Comparison of ENCODE assay signal across 12 cellular contexts in the genomic region with DNA sequence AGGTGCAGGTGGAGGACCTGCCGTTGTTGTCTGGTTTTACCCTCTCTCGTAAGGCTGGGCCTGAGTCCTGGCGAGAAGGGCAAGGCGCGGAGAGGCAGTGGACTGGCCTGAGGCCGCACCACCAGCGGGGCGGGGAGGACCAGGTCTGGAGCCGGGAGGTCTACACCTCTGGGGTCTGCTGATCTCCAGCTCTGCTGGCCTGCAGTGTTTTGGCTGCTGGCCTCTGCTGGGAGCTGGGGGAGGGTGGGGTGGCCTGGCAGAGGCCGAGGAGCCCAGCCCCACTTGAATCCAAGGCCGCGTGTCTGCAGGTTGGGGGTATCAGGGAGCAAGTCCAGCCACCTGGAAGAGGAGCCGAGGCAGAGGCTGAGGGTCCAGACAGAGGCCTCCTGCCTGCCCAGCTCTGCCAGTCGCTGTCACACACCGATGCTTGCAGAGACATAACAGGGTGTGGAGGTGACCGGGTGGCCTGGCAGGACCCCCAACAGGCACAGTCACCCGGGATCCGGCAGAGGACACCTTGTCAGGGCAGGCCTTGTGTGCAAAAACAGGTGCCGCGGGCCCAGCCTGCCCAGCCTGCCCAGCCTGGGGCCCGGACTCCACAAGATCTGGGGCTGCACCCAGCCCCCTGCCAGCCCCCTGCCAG. TPM values are rescaled to one million over a fixed set of nuclear protein-coding genes. Genes with fewer than 3 reads are reported as not detected.
DNase-seq lines count a peak whose midpoint lies in the region; ATAC-seq, FAIRE-seq and TF ChIP-seq lines count a peak whose summit lies in the region.
"Had no signal": no experiment of that assay in that cellular context is flagged by ENCODE, and none has a peak within 500 bp of the region (broad histone marks: within the 10 kb centered on the region; RNA-seq: fewer than 3 reads in every experiment).

No MANE protein-coding gene starts in this region.

- H3K18ac ChIP-seq in H1 (ENCODE audit: extremely low read depth, low read length): no peak overlapping the region

- peak overlapping the region; percentile 96 for H2BK12ac ChIP-seq in H1 (ENCODE audit: low read depth, low read length)

- no peaks in the 10 kb centered on the region for H3K9me3 Mint-ChIP-seq in Caco-2 (ENCODE audit: unreplicated experiment)
- H3K9me3 Mint-ChIP-seq: CD8-positive, alpha-beta T cell had no signal

- BruUV-seq in Caco-2 (replicated peaks; lab: Mats Ljungman, UMichigan): no TSS peak

- WGBS in HUES64: 86% methylated on average over 21 of the region's 21 CpGs
- WGBS in H1 (ENCODE audit: extremely low coverage in 1 of 2, insufficient coverage in 1 of 2, insufficient read length in 1 of 2, insufficient replicate concordance in 2 of 2, low coverage in 1 of 2, low lambda C conversion rate in 2 of 2, missing lambda C conversion rate in 1 of 2), 2 experiments: 84% methylated on average over 19 of the region's 21 CpGs; no CpG with 5 or more reads in 1 of the 2 experiments

- H4K20me1 ChIP-seq in BLaER1: no peaks in the 10 kb centered on the region
- peaks cover 0 to 3% of the 10 kb centered on the region in 2 experiments for H4K20me1 ChIP-seq in H1 (replicated peaks in 1 of 2; ENCODE audit: control insufficient read depth in 1 of 2, insufficient read depth in 2 of 2, low read length in 2 of 2)

- H3K36me3 ChIP-seq in BLaER1 (no peaks in the 10 kb centered on the region), HUES64 (ENCODE audit: insufficient read depth, low read length) (no peaks in the 10 kb centered on the region), H1 (ENCODE audit: control insufficient read depth in 2 of 4, insufficient read depth in 4 of 4, low read length in 3 of 4) (no peaks in the 10 kb centered on the region), muscle layer of colon (ENCODE audit: insufficient read depth, low read length) (no peaks in the 10 kb centered on the region), Caco-2 (ENCODE audit: control insufficient read depth, insufficient read depth, low read length) (no peaks in the 10 kb centered on the region)

- TF ChIP-seq POLR2A in H1 (IDR thresholded peaks at IDR 0.05; ENCODE audit: control extremely low read depth in 1 of 2, low read depth in 2 of 2, low read length in 2 of 2): no peak

- no peak for TF ChIP-seq RAD21 in H1 (IDR thresholded peaks at IDR 0.05 in 1 of 2, conservative IDR thresholded peaks at IDR 0.05 in 1 of 2; ENCODE audit: low read depth in 2 of 2, low read length in 2 of 2)

- no peaks in the 10 kb centered on the region for H3K36me3 Mint-ChIP-seq in Caco-2 (ENCODE audit: insufficient read depth, unreplicated experiment)
- H3K36me3 Mint-ChIP-seq: CD8-positive, alpha-beta T cell had no signal

- no peak overlapping the region for H3K27ac Mint-ChIP-seq in Caco-2 (ENCODE audit: unreplicated experiment)

- H3K4me1 ChIP-seq in BLaER1 (peaks cover 72% of the 10 kb centered on the region), HUES64 (ENCODE audit: insufficient read depth, low read length) (peaks cover 19% of the 10 kb centered on the region), H1 (replicated peaks in 1 of 4; ENCODE audit: control insufficient read depth in 3 of 4, insufficient read depth in 4 of 4, low read length in 3 of 4) (peaks cover 12 to 41% (median 35%) of the 10 kb centered on the region in 4 experiments), muscle layer of colon (ENCODE audit: insufficient read depth, low read length) (peaks cover 19% of the 10 kb centered on the region), Caco-2 (peaks cover 33% of the 10 kb centered on the region)

- peaks cover 22% of the 10 kb centered on the region for H3K4me1 Mint-ChIP-seq in Caco-2 (ENCODE audit: low read depth, unreplicated experiment)

- H3K79me2 ChIP-seq in H1 (ENCODE audit: control insufficient read depth in 1 of 2, insufficient read depth in 2 of 2, low read length in 2 of 2): no peaks in the 10 kb centered on the region

- H3K9ac ChIP-seq in BLaER1: no peak overlapping the region
- H3K9ac ChIP-seq in HUES64 (ENCODE audit: low read depth, low read length): no peak overlapping the region
- no peak overlapping the region for H3K9ac ChIP-seq in H1 (replicated peaks in 1 of 4; ENCODE audit: extremely low read depth in 1 of 4, low read depth in 3 of 4, low read length in 3 of 4)
- no peak overlapping the region for H3K9ac ChIP-seq in muscle layer of colon (ENCODE audit: low read length)

- H3K27me3 ChIP-seq in BLaER1 (no peaks in the 10 kb centered on the region), HUES64 (ENCODE audit: insufficient read depth, low read length) (no peaks in the 10 kb centered on the region), H1 (replicated peaks in 1 of 4; ENCODE audit: control insufficient read depth in 3 of 4, extremely low read depth in 1 of 4, insufficient read depth in 3 of 4, low read length in 3 of 4) (no peaks in the 10 kb centered on the region), muscle layer of colon (ENCODE audit: control insufficient read depth in 1 of 2, insufficient read depth in 2 of 2, low read length in 2 of 2) (no peaks in the 10 kb centered on the region), Caco-2 (replicated peaks; ENCODE audit: control insufficient read depth, insufficient read depth, low read length) (no peaks in the 10 kb centered on the region)

- no peak overlapping the region for H3K4ac ChIP-seq in H1 (replicated peaks; ENCODE audit: insufficient read length, low read depth, low read length)

- H3K4me3 ChIP-seq in BLaER1: no peak overlapping the region
- no peak overlapping the region for H3K4me3 ChIP-seq in HUES64 (ENCODE audit: low read length)
- H3K4me3 ChIP-seq in H1 (ENCODE audit: extremely low read depth in 1 of 4, insufficient read depth in 2 of 4, low read depth in 3 of 4, low read length in 4 of 4): no peak overlapping the region
- H3K4me3 ChIP-seq in muscle layer of colon (ENCODE audit: low read depth in 1 of 2, low read length in 2 of 2): no peak overlapping the region
- H3K4me3 ChIP-seq in Caco-2 (ENCODE audit: low read depth, low read length): no peak overlapping the region

- H3K9me3 ChIP-seq in BLaER1 (no peaks in the 10 kb centered on the region), HUES64 (ENCODE audit: insufficient read depth, low read depth, low read length) (no peaks in the 10 kb centered on the region), H1 (ENCODE audit: insufficient read depth in 2 of 2, low read depth in 1 of 2, low read length in 1 of 2) (no peaks in the 10 kb centered on the region), muscle layer of colon (ENCODE audit: low read length) (no peaks in the 10 kb centered on the region), Caco-2 (no peaks in the 10 kb centered on the region)

- peaks cover 6% of the 10 kb centered on the region; the same call in 1 of the 2 replicates for H3K23me2 ChIP-seq in H1 (ENCODE audit: low read depth, low read length)

- 0 out of 2 replicates have a peak overlapping the region, but pooled peaks have one; percentile 60 for H2BK5ac ChIP-seq in H1 (ENCODE audit: low read depth, low read length)

- H4K5ac ChIP-seq in H1 (ENCODE audit: insufficient read length, low read depth, low read length): no peak overlapping the region

- POLR2A ChIA-PET in H1 (lab: Charles Lee; ENCODE audit: partially characterized antibody): interaction anchor here (0.9 to 1.6 kb wide), 3 partner anchors 9 to 27 kb away, joined by 3 to 4 read pairs (median 3); no protein-coding TSS in a partner anchor
- POLR2A ChIA-PET in Caco-2 (lab: Charles Lee): no interaction called here

- no peak overlapping the region for H2BK120ac ChIP-seq in H1 (replicated peaks; ENCODE audit: low read depth, low read length)

- H3K27me3 Mint-ChIP-seq in Caco-2 (ENCODE audit: insufficient read depth, unreplicated experiment): no peaks in the 10 kb centered on the region

- no peak overlapping the region for H3K23ac ChIP-seq in H1 (ENCODE audit: insufficient read length)

- no peak for DNase-seq in H1 (ENCODE audit: low read depth in 1 of 2, low spot score in 2 of 2)
- DNase-seq in cortex of kidney (lab: John Stamatoyannopoulos, UW): no peak
- no peak for DNase-seq in Caco-2
- DNase-seq: CD8-positive, alpha-beta T cell; HCEC 1CT; NCI-H1436 treated with DMSO at 0.1 percent for 48 hours; NCI-H2081; NCI-H510A treated with DMSO at 0.1 percent for 48 hours had no signal

- intact Hi-C loops in Caco-2 (cut with micrococcal nuclease; ENCODE audit: unreplicated experiment): no loop called here

- H3K4me2 ChIP-seq in BLaER1: peak overlapping the region; percentile 62
- H3K4me2 ChIP-seq in H1 (ENCODE audit: insufficient read depth in 1 of 2, low read depth in 2 of 2, low read length in 2 of 2): no peak overlapping the region

- CTCF ChIA-PET in H1 (lab: Charles Lee; ENCODE audit: partially characterized antibody) (interaction anchor here (1.1 to 1.6 kb wide), 2 partner anchors 91 to 197 kb away, joined by 3 to 4 read pairs; no protein-coding TSS in a partner anchor), Caco-2 (lab: Charles Lee) (no interaction called here)

- H3K56ac ChIP-seq in H1 (replicated peaks; ENCODE audit: insufficient read length, low read depth, low read length): no peak overlapping the region

- H2BK15ac ChIP-seq in H1 (ENCODE audit: low read length): peak overlapping the region; percentile 46; the same call in 1 of the 2 replicates

- H3K27ac ChIP-seq in BLaER1: no peak overlapping the region
- 0 out of 2 replicates have a peak overlapping the region, but pooled peaks have one; percentile 17 for H3K27ac ChIP-seq in HUES64 (ENCODE audit: low read depth, low read length)
- H3K27ac ChIP-seq in H1 (ENCODE audit: low read depth, low read length): no peak overlapping the region
- H3K27ac ChIP-seq in muscle layer of colon (ENCODE audit: low read depth, low read length): peak overlapping the region; percentile 68

- H3K14ac ChIP-seq in H1 (ENCODE audit: insufficient read length): no peak overlapping the region

- TF ChIP-seq EP300 in H1 (IDR thresholded peaks at IDR 0.05; ENCODE audit: borderline replicate concordance in 1 of 2, low read depth in 2 of 2, low read length in 2 of 2): no peak

- no peak for FAIRE-seq in H1 (lab: Jason Lieb, UNC)

- H3K79me1 ChIP-seq in H1 (ENCODE audit: low read depth, low read length): no peaks in the 10 kb centered on the region; the same call in 1 of the 2 replicates

- ATAC-seq in GM18861 (IDR thresholded peaks at IDR 0.05; ENCODE audit: unreplicated experiment): no peak
- ATAC-seq: CD8-positive, alpha-beta T cell had no signal

- 0 out of 2 replicates have a peak overlapping the region, but pooled peaks have one; percentile 80 for H2BK20ac ChIP-seq in H1 (ENCODE audit: low read length)

- peak overlapping the region; percentile 18 for H4K91ac ChIP-seq in H1 (replicated peaks; ENCODE audit: insufficient read length, low read length)

- no peak overlapping the region for H4K8ac ChIP-seq in H1 (ENCODE audit: extremely low read depth, insufficient read depth, low read length)

- TF ChIP-seq CTCF in H1 (IDR thresholded peaks at IDR 0.05; ENCODE audit: control extremely low read depth in 1 of 3, insufficient read depth in 1 of 3, low read depth in 1 of 3, low read length in 3 of 3) (no peak), Caco-2 (IDR thresholded peaks at IDR 0.05; ENCODE audit: insufficient read depth in 1 of 2, low read depth in 1 of 2, low read length in 1 of 2, severe bottlenecking in 1 of 2, unreplicated experiment in 1 of 2) (no peak)

- peak overlapping the region; percentile 86; the same call in 1 of the 2 replicates for H2AK5ac ChIP-seq in H1 (ENCODE audit: low read depth, low read length)

- H3K4me3 Mint-ChIP-seq in Caco-2 (ENCODE audit: unreplicated experiment): no peak overlapping the region
- H3K4me3 Mint-ChIP-seq: CD8-positive, alpha-beta T cell had no signal

- no peak overlapping the region for H2AFZ ChIP-seq in H1 (ENCODE audit: low read length)

RNA-seq across cellular contexts. Expression of gene NOTCH1, which starts 29.9 kb away (rescaled TPM):
- polyA plus RNA-seq in HUES64 (2013, experiment 1 of 2): 19.0 TPM
- 21.8 TPM for polyA plus RNA-seq in HUES64 (2013, experiment 2 of 2)
- total RNA-seq in H1 (2021; fragmentation: NEBNext Ultra II Directional; extraction: Animal tissue kit (Norgen Biotek cat#: 25700)): 55.6 and 60.9 TPM in 2 replicates
- polyA plus RNA-seq in H1 (2011; rRNA removed): 6.9 and 19.9 TPM in 2 replicates
- 7.3 TPM for polyA plus RNA-seq in H1 (2011; cell fraction: cytosol; rRNA removed)
- 41.0 TPM for polyA plus RNA-seq in H1 (2011; cell fraction: nucleus; rRNA removed)
- 17.4 to 31.4 TPM (median 28.7 TPM) in 4 replicates for polyA plus RNA-seq in H1 (2012, experiment 1 of 2)
- polyA plus RNA-seq in H1 (2012, experiment 2 of 2): 20.1 TPM
- polyA plus RNA-seq in H1 (2013, experiment 1 of 2): 33.5 TPM
- polyA plus RNA-seq in H1 (2013, experiment 2 of 2): 26.3 TPM
- 12.2 and 13.8 TPM in 2 replicates for polyA minus RNA-seq in H1 (2011; rRNA and poly(A)+ RNA removed)
- 58.8 TPM for polyA minus RNA-seq in H1 (2011; cell fraction: cytosol; rRNA and poly(A)+ RNA removed)
- 41.9 TPM for polyA minus RNA-seq in H1 (2011; cell fraction: nucleus; rRNA and poly(A)+ RNA removed)
- total RNA-seq in Caco-2 (2022): 5.5 and 6.3 TPM in 2 replicates

Comparison
In these comparisons a context has a peak if more than half of its experiments do, and no peak if none do; other contexts are left out.
1. H3K27ac ChIP-seq: peak in HUES64 (single experiment) and muscle layer of colon (single experiment); none in BLaER1 (single experiment) and H1 (single experiment).